ENCODE assay signal across 9 cellular contexts in genomic region chr7:5689118-5689517, GRCh38.
A peak's percentile ranks its signal among the peaks of the same experiment; 100 is the strongest.
DNase-seq lines count a peak whose midpoint lies in the region; ATAC-seq and TF ChIP-seq lines count a peak whose summit lies in the region.
"Had no signal": no experiment of that assay in that cellular context is flagged by ENCODE, and none has a peak within 500 bp of the region (broad histone marks: within the 10 kb centered on the region; RNA-seq: fewer than 3 reads in every experiment).

No MANE protein-coding gene starts in this region.

- ATAC-seq in HG03378 (IDR thresholded peaks at IDR 0.05; ENCODE audit: unreplicated experiment), result no peak
- ATAC-seq: left colon had no signal

- H4K20me1 ChIP-seq in BLaER1 treated with 17β-estradiol and CSF1 and Interleukin-3, amounts not matched to agents 10 nM and 100 nM, result peaks cover 0 to 56% (median 0%) of the 10 kb centered on the region in 11 experiments; a peak in 6 of 22 replicates

- H3K9me3 ChIP-seq in BLaER1 treated with 17β-estradiol and CSF1 and Interleukin-3, amounts not matched to agents 10 nM and 100 nM (replicated peaks in 1 of 11), result no peaks in the 10 kb centered on the region

- DNase-seq in T-helper 2 cell (peak in 4 of 5 experiments; percentile 37 to 89 (median 46)), cardiac fibroblast (ENCODE audit: low read depth in 2 of 2) (peak; percentile 62 to 79), NCI-H69 (lab: John Stamatoyannopoulos, UW) (no peak), NCI-H510A treated with DMSO at 0.1 percent for 48 hours (lab: John Stamatoyannopoulos, UW) (no peak), NCI-H446 treated with DMSO at 0.1 percent for 48 hours (lab: John Stamatoyannopoulos, UW) (no peak)
- DNase-seq: left colon had no signal

- peak overlapping the region in 8 of 11 experiments; percentile 8 to 94 (median 92); a peak in 14 of 22 replicates for H3K4me2 ChIP-seq in BLaER1 treated with 17β-estradiol and CSF1 and Interleukin-3, amounts not matched to agents 10 nM and 100 nM

- H3K4me1 ChIP-seq in BLaER1 treated with 17β-estradiol and CSF1 and Interleukin-3, amounts not matched to agents 10 nM and 100 nM, result peaks cover 40 to 82% (median 68%) of the 10 kb centered on the region in 10 experiments
- peaks cover 86% of the 10 kb centered on the region for H3K4me1 ChIP-seq in rectal smooth muscle tissue (ENCODE audit: control insufficient read depth, insufficient read depth, low read length)

- no peaks in the 10 kb centered on the region for H3K27me3 ChIP-seq in BLaER1 treated with 17β-estradiol and CSF1 and Interleukin-3, amounts not matched to agents 10 nM and 100 nM
- no peaks in the 10 kb centered on the region for H3K27me3 ChIP-seq in rectal smooth muscle tissue (ENCODE audit: control insufficient read depth, insufficient read depth, low read length)

- H3K27ac ChIP-seq in BLaER1 treated with 17β-estradiol and CSF1 and Interleukin-3, amounts not matched to agents 10 nM and 100 nM, result peak overlapping the region in 8 of 11 experiments; percentile 7 to 86 (median 48); a peak in 12 of 22 replicates
- peak overlapping the region; percentile 99 for H3K27ac ChIP-seq in rectal smooth muscle tissue (ENCODE audit: low read depth, low read length)

- H3K36me3 ChIP-seq in BLaER1 treated with 17β-estradiol and CSF1 and Interleukin-3, amounts not matched to agents 10 nM and 100 nM, result peaks cover 23 to 71% (median 51%) of the 10 kb centered on the region in 11 experiments
- no peaks in the 10 kb centered on the region for H3K36me3 ChIP-seq in rectal smooth muscle tissue (ENCODE audit: control insufficient read depth, insufficient read depth, low read length)

- peak overlapping the region in 5 of 11 experiments; percentile 5 to 55 (median 48); a peak in 7 of 22 replicates for H3K9ac ChIP-seq in BLaER1 treated with 17β-estradiol and CSF1 and Interleukin-3, amounts not matched to agents 10 nM and 100 nM
- peak overlapping the region; percentile 28 for H3K9ac ChIP-seq in rectal smooth muscle tissue (ENCODE audit: low read length)

- TF ChIP-seq CTCF in cardiac fibroblast (IDR thresholded peaks at IDR 0.05; ENCODE audit: low read depth, low read length), result no peak

- no peak overlapping the region for H3K4me3 ChIP-seq in BLaER1 treated with 17β-estradiol and CSF1 and Interleukin-3, amounts not matched to agents 10 nM and 100 nM
- H3K4me3 ChIP-seq in cardiac fibroblast (replicated peaks in 1 of 2; ENCODE audit: low read depth in 2 of 2, low read length in 2 of 2) (no peak overlapping the region), rectal smooth muscle tissue (ENCODE audit: low read length) (peak overlapping the region; percentile 23)

Comparison
In these comparisons a context has a peak if more than half of its experiments do, and no peak if none do; other contexts are left out.
1. DNase-seq: peak in T-helper 2 cell (4 of 5) and cardiac fibroblast (2 of 2); none in NCI-H69 (single experiment), NCI-H510A treated with DMSO at 0.1 percent for 48 hours (single experiment) and NCI-H446 treated with DMSO at 0.1 percent for 48 hours (single experiment).